32 cellular contexts compared by ENCODE assay signal in the genomic region with DNA sequence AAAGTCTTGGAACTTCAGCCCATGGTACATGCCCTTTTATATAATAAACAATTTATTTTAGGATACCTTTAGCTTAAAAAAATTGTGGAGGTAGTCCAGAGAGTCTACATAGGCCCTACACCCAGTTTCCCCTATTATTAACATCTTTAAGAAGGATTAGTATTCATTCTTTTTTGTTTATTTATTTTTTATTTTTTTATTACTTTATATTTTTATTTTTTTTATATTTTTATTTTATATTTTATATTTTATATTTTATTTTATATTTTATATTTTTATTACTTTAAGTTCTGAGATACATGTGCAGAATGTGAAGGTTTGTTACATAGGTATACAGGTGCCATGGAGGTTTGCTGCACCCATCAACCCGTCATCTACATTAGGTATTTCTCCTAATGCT.
"Had no signal": no experiment of that assay in that cellular context is flagged by ENCODE, and none has a peak within 500 bp of the region (broad histone marks: within the 10 kb centered on the region; RNA-seq: fewer than 3 reads in every experiment).

No MANE protein-coding gene starts in this region.

- DNase-seq: activated CD4-positive, alpha-beta T cell treated with anti-CD3 and anti-CD28 coated beads for 1 hour; activated CD4-positive, alpha-beta T cell treated with anti-CD3 and anti-CD28 coated beads for 48 hours; activated CD4-positive, alpha-beta T cell treated with anti-CD3 and anti-CD28 coated beads, Interleukin-2, amount 50 U/mL, for 1 hour; activated CD4-positive, alpha-beta T cell treated with anti-CD3 and anti-CD28 coated beads, Interleukin-2, amount 50 U/mL, for 48 hours; activated CD8-positive, alpha-beta memory T cell treated with anti-CD3 and anti-CD28 coated beads for 24 hours; activated CD8-positive, alpha-beta T cell treated with anti-CD3 and anti-CD28 coated beads for 36 hours; activated effector memory CD4-positive, alpha-beta T cell treated with Interleukin-2 at 50 U/mL for 16 hours; activated gamma-delta T cell treated with Interleukin-2 at 50 U/mL for 16 hours; activated naive CD4-positive, alpha-beta T cell treated with anti-CD3 and anti-CD28 coated beads, Interleukin-2, amount 50 U/mL, for 16 hours; activated naive CD4-positive, alpha-beta T cell treated with Interleukin-2 at 50 U/mL for 16 hours; activated T-cell treated with anti-CD3 and anti-CD28 coated beads, Interleukin-2, amount 50 U/mL, for 4 hours; amniotic stem cell; anterior cingulate cortex; brain microvascular endothelial cell; cortex of kidney; dermis blood vessel endothelial cell; effector CD4-positive, alpha-beta T cell; effector memory CD8-positive, alpha-beta T cell; esophagus squamous epithelium; foreskin melanocyte; heart left ventricle; T-helper 1 cell; T-helper 17 cell; T1000 had no signal

- ATAC-seq: activated CD8-positive, alpha-beta T cell treated with anti-CD3 and anti-CD28 coated beads for 36 hours; activated T-cell treated with anti-CD3 and anti-CD28 coated beads, Interleukin-2, amount 50 U/mL, for 4 hours; activated T-helper 17 cell treated with anti-CD3 and anti-CD28 coated beads, Interleukin-2, amount 50 U/mL, for 72 hours; effector memory CD8-positive, alpha-beta T cell; heart left ventricle; T-helper 17 cell had no signal

- H3K27me3 Mint-ChIP-seq: activated naive CD8-positive, alpha-beta T cell had no signal

- H3K27me3 ChIP-seq: brain microvascular endothelial cell, heart left ventricle had no signal

- H3K27ac Mint-ChIP-seq: activated CD8-positive, alpha-beta T cell treated with anti-CD3 and anti-CD28 coated beads for 36 hours; activated T-helper 17 cell treated with anti-CD3 and anti-CD28 coated beads, Interleukin-2, amount 50 U/mL, for 72 hours; effector memory CD8-positive, alpha-beta T cell; T-helper 17 cell; T-helper 2 cell treated with Interferon-gamma antibody and Interleukin-4, amounts not matched to agents 5 μg/mL and 100 μg/mL, for 36 hours had no signal

- H3K4me1 Mint-ChIP-seq: central memory CD8-positive, alpha-beta T cell; T-helper 17 cell had no signal

- H3K36me3 ChIP-seq: brain microvascular endothelial cell, esophagus squamous epithelium, heart left ventricle had no signal

- H3K4me3 Mint-ChIP-seq: activated CD8-positive, alpha-beta T cell treated with anti-CD3 and anti-CD28 coated beads for 36 hours; activated naive CD8-positive, alpha-beta T cell; activated T-cell treated with anti-CD3 and anti-CD28 coated beads, Interleukin-2, amount 50 U/mL, for 4 hours; activated T-helper 17 cell treated with anti-CD3 and anti-CD28 coated beads, Interleukin-2, amount 50 U/mL, for 72 hours; central memory CD8-positive, alpha-beta T cell; effector memory CD8-positive, alpha-beta T cell; T-helper 17 cell; T-helper 2 cell treated with Interferon-gamma antibody and Interleukin-4, amounts not matched to agents 5 μg/mL and 100 μg/mL, for 36 hours had no signal

- FAIRE-seq: astrocyte, bronchial epithelial cell, endothelial cell of umbilical vein had no signal

- H3K27ac ChIP-seq: brain microvascular endothelial cell, epithelial cell of prostate, esophagus squamous epithelium, heart left ventricle had no signal

- H3K4me3 ChIP-seq: esophagus squamous epithelium, heart left ventricle had no signal
